Comparison of ENCODE assay signal across 26 cellular contexts in genomic region chr11:62137276-62137861, GRCh38. TPM values are rescaled to one million over a fixed set of nuclear protein-coding genes. Genes with fewer than 3 reads are reported as not detected.
DNase-seq lines count a peak whose midpoint lies in the region; ATAC-seq lines count a peak whose summit lies in the region.
"Had no signal": no experiment of that assay in that cellular context is flagged by ENCODE, and none has a peak within 500 bp of the region (broad histone marks: within the 10 kb centered on the region; RNA-seq: fewer than 3 reads in every experiment).

No MANE protein-coding gene starts in this region.

- H3K27me3 Mint-ChIP-seq in central memory CD8-positive, alpha-beta T cell = no peaks in the 10 kb centered on the region
- H3K27me3 Mint-ChIP-seq in activated T-helper 17 cell treated with anti-CD3 and anti-CD28 coated beads, Interleukin-2, amount 50 U/mL, for 72 hours = no peaks in the 10 kb centered on the region
- H3K27me3 Mint-ChIP-seq: activated CD4-positive, alpha-beta T cell treated with anti-CD3 and anti-CD28 coated beads for 36 hours; activated naive CD4-positive, alpha-beta T cell treated with anti-CD3 and anti-CD28 coated beads, Interleukin-2, amount 10 ng/mL, durations not matched to agents 7 days and 5 days; CD8-positive, alpha-beta memory T cell; naive thymus-derived CD4-positive, alpha-beta T cell had no signal

- DNase-seq in activated CD4-positive, alpha-beta T cell treated with anti-CD3 and anti-CD28 coated beads for 48 hours = peak; percentile 1
- no peak for DNase-seq in activated CD4-positive, alpha-beta T cell treated with anti-CD3 and anti-CD28 coated beads, Interleukin-2, amount 50 U/mL, for 1 hour
- DNase-seq in G401 (ENCODE audit: low spot score) = peak; percentile 97
- peak in 1 of 2 donors; percentile 2 for DNase-seq in central memory CD8-positive, alpha-beta T cell (ENCODE audit: low spot score in 2 of 2)
- DNase-seq in posterior vena cava (ENCODE audit: low spot score) = peak; percentile 58
- DNase-seq in activated naive CD4-positive, alpha-beta T cell (lab: John Stamatoyannopoulos, UW) = no peak
- DNase-seq in effector CD8-positive, alpha-beta T cell (lab: John Stamatoyannopoulos, UW) = no peak
- DNase-seq: activated CD4-positive, alpha-beta T cell treated with anti-CD3 and anti-CD28 coated beads for 36 hours; activated naive CD4-positive, alpha-beta T cell treated with anti-CD3 and anti-CD28 coated beads, Interleukin-2, amount 10 ng/mL, durations not matched to agents 7 days and 5 days; activated T-cell treated with anti-CD3 and anti-CD28 coated beads, Interleukin-2, amount 50 U/mL, for 4 hours; amniotic stem cell; BE2C; CD8-positive, alpha-beta memory T cell; GDM1; NCI-H1694 treated with DMSO at 0.1 percent for 48 hours; NCI-H774 had no signal

- in situ Hi-C loops in G401 (cut with HindIII; ENCODE audit: low sequenced_read_pairs) = no loop called here

- intact Hi-C loops in posterior vena cava (cut with DNase I) = no loop called here

- H3K36me3 Mint-ChIP-seq in central memory CD8-positive, alpha-beta T cell (ENCODE audit: insufficient read depth) = peaks cover 19% of the 10 kb centered on the region
- peaks cover 50% of the 10 kb centered on the region for H3K36me3 Mint-ChIP-seq in activated T-helper 17 cell treated with anti-CD3 and anti-CD28 coated beads, Interleukin-2, amount 50 U/mL, for 72 hours (ENCODE audit: low read depth)

- peak overlapping the region; percentile 70 for H3K27ac Mint-ChIP-seq in central memory CD8-positive, alpha-beta T cell (ENCODE audit: low read depth)
- no peak overlapping the region for H3K27ac Mint-ChIP-seq in activated T-helper 17 cell treated with anti-CD3 and anti-CD28 coated beads, Interleukin-2, amount 50 U/mL, for 72 hours
- H3K27ac Mint-ChIP-seq: activated CD4-positive, alpha-beta T cell treated with anti-CD3 and anti-CD28 coated beads for 36 hours; mesothelial cell of epicardium; naive thymus-derived CD4-positive, alpha-beta T cell had no signal

- H3K4me3 Mint-ChIP-seq in central memory CD8-positive, alpha-beta T cell = no peak overlapping the region
- no peak overlapping the region for H3K4me3 Mint-ChIP-seq in activated T-helper 17 cell treated with anti-CD3 and anti-CD28 coated beads, Interleukin-2, amount 50 U/mL, for 72 hours
- H3K4me3 Mint-ChIP-seq: activated CD4-positive, alpha-beta T cell treated with anti-CD3 and anti-CD28 coated beads for 36 hours; activated naive CD4-positive, alpha-beta T cell treated with anti-CD3 and anti-CD28 coated beads, Interleukin-2, amount 10 ng/mL, durations not matched to agents 7 days and 5 days; activated T-cell treated with anti-CD3 and anti-CD28 coated beads, Interleukin-2, amount 50 U/mL, for 4 hours; CD8-positive, alpha-beta memory T cell; mesothelial cell of epicardium; naive thymus-derived CD4-positive, alpha-beta T cell had no signal

- no peaks in the 10 kb centered on the region for H3K9me3 Mint-ChIP-seq in central memory CD8-positive, alpha-beta T cell
- H3K9me3 Mint-ChIP-seq in activated T-helper 17 cell treated with anti-CD3 and anti-CD28 coated beads, Interleukin-2, amount 50 U/mL, for 72 hours = no peaks in the 10 kb centered on the region
- H3K9me3 Mint-ChIP-seq: activated naive CD4-positive, alpha-beta T cell treated with anti-CD3 and anti-CD28 coated beads, Interleukin-2, amount 10 ng/mL, durations not matched to agents 7 days and 5 days; activated T-cell treated with anti-CD3 and anti-CD28 coated beads, Interleukin-2, amount 50 U/mL, for 4 hours; CD8-positive, alpha-beta memory T cell; mesothelial cell of epicardium; naive thymus-derived CD4-positive, alpha-beta T cell had no signal

- peaks cover 12% of the 10 kb centered on the region for H3K4me1 Mint-ChIP-seq in central memory CD8-positive, alpha-beta T cell
- peaks cover 7% of the 10 kb centered on the region for H3K4me1 Mint-ChIP-seq in activated T-helper 17 cell treated with anti-CD3 and anti-CD28 coated beads, Interleukin-2, amount 50 U/mL, for 72 hours
- H3K4me1 Mint-ChIP-seq: mesothelial cell of epicardium had no signal

- no peak for ATAC-seq in central memory CD8-positive, alpha-beta T cell (replicated peaks; ENCODE audit: extremely low read depth, poor library complexity, severe bottlenecking)
- ATAC-seq in activated T-helper 17 cell treated with anti-CD3 and anti-CD28 coated beads, Interleukin-2, amount 50 U/mL, for 72 hours (replicated peaks) = no peak
- ATAC-seq: activated CD4-positive, alpha-beta T cell treated with anti-CD3 and anti-CD28 coated beads for 36 hours; activated T-cell treated with anti-CD3 and anti-CD28 coated beads, Interleukin-2, amount 50 U/mL, for 4 hours; naive thymus-derived CD4-positive, alpha-beta T cell had no signal

RNA-seq across cellular contexts. Expression of gene INCENP, which starts 13.6 kb away (rescaled TPM):
- total RNA-seq in G401 (2014; rRNA removed; shearing (Covaris generic)) = 73.7 and 84.8 TPM in 2 replicates
- 10 to 100 TPM; 11.8 to 22.4 TPM for total RNA-seq in posterior vena cava
- total RNA-seq in activated T-helper 17 cell treated with anti-CD3 and anti-CD28 coated beads, Interleukin-2, amount 50 U/mL, for 72 hours = 100 to 1,000 TPM; 125 to 142 TPM

RNA-seq across cellular contexts. Expression of gene SCGB1D1, which starts 52.6 kb away (rescaled TPM):
- total RNA-seq in G401 (2014; rRNA removed; shearing (Covaris generic)) = not detected in 2 replicates
- total RNA-seq in posterior vena cava = not detected
- not detected for total RNA-seq in activated T-helper 17 cell treated with anti-CD3 and anti-CD28 coated beads, Interleukin-2, amount 50 U/mL, for 72 hours
- total RNA-seq: activated CD4-positive, alpha-beta T cell treated with anti-CD3 and anti-CD28 coated beads for 36 hours; activated T-cell treated with anti-CD3 and anti-CD28 coated beads, Interleukin-2, amount 50 U/mL, for 4 hours; breast epithelium; CD8-positive, alpha-beta memory T cell; dorsolateral prefrontal cortex; endothelial cell of umbilical vein; H1; LHCN-M2; liver; mesothelial cell of epicardium; naive thymus-derived CD4-positive, alpha-beta T cell; pulmonary artery endothelial cell had no signal

Comparison
In these comparisons a context has a peak if more than half of its experiments do, and no peak if none do; other contexts are left out.
1. DNase-seq: peak in activated CD4-positive, alpha-beta T cell treated with anti-CD3 and anti-CD28 coated beads for 48 hours (single experiment), G401 (single experiment) and posterior vena cava (single experiment); none in activated CD4-positive, alpha-beta T cell treated with anti-CD3 and anti-CD28 coated beads, Interleukin-2, amount 50 U/mL, for 1 hour (single experiment), activated naive CD4-positive, alpha-beta T cell (0 of 4) and effector CD8-positive, alpha-beta T cell (single experiment).